Comparison of ENCODE assay signal across 9 cellular contexts in genomic region chr16:67857547-67858233, GRCh38. TPM values are rescaled to one million over a fixed set of nuclear protein-coding genes. Genes with fewer than 3 reads are reported as not detected.
DNase-seq lines count a peak whose midpoint lies in the region; ATAC-seq and TF ChIP-seq lines count a peak whose summit lies in the region.
"Had no signal": no experiment of that assay in that cellular context is flagged by ENCODE, and none has a peak within 500 bp of the region (broad histone marks: within the 10 kb centered on the region; RNA-seq: fewer than 3 reads in every experiment).

No MANE protein-coding gene starts in this region.

- H3K27ac Mint-ChIP-seq in CD4-positive, CD25-positive, alpha-beta regulatory T cell = peak overlapping the region; percentile 72 to 79 (median 75)
- H3K27ac Mint-ChIP-seq in activated CD8-positive, alpha-beta T cell treated with anti-CD3 and anti-CD28 coated beads, Interleukin-2, amount 10 ng/mL, durations not matched to agents 7 days and 5 days = no peak overlapping the region

- H3K27me3 ChIP-seq in CD4-positive, CD25-positive, alpha-beta regulatory T cell (ENCODE audit: control insufficient read depth, insufficient read depth, low read length) = no peaks in the 10 kb centered on the region
- H3K27me3 ChIP-seq in HUES48 (ENCODE audit: control insufficient read depth, insufficient read depth, low read length) (no peaks in the 10 kb centered on the region), parathyroid adenoma (ENCODE audit: control insufficient read depth, insufficient read depth, low read length) (no peaks in the 10 kb centered on the region)

- no peak overlapping the region for H2AFZ ChIP-seq in parathyroid adenoma

- H3K36me3 ChIP-seq in CD4-positive, CD25-positive, alpha-beta regulatory T cell (ENCODE audit: control insufficient read depth, insufficient read depth, low read length) = no peaks in the 10 kb centered on the region
- H3K36me3 ChIP-seq in HUES48 (ENCODE audit: control insufficient read depth, insufficient read depth, low read length) = peaks cover 33% of the 10 kb centered on the region
- H3K36me3 ChIP-seq in parathyroid adenoma (ENCODE audit: control insufficient read depth, insufficient read depth, low read length) = no peaks in the 10 kb centered on the region

- TF ChIP-seq CTCF in parathyroid adenoma (IDR thresholded peaks at IDR 0.05) = no peak

- H3K4me1 Mint-ChIP-seq in CD4-positive, CD25-positive, alpha-beta regulatory T cell = peaks cover 4 to 47% (median 20%) of the 10 kb centered on the region in 4 donors
- H3K4me1 Mint-ChIP-seq in activated CD8-positive, alpha-beta T cell treated with anti-CD3 and anti-CD28 coated beads, Interleukin-2, amount 10 ng/mL, durations not matched to agents 7 days and 5 days (ENCODE audit: low read depth) = peaks cover 16% of the 10 kb centered on the region

- no peaks in the 10 kb centered on the region for H3K4me1 ChIP-seq in CD4-positive, CD25-positive, alpha-beta regulatory T cell (ENCODE audit: control insufficient read depth, insufficient read depth, low read length, poor library complexity, severe bottlenecking)
- H3K4me1 ChIP-seq in HUES48 (ENCODE audit: control insufficient read depth, insufficient read depth, low read length) (peaks cover 30% of the 10 kb centered on the region), parathyroid adenoma (peaks cover 14% of the 10 kb centered on the region)
- H3K4me1 ChIP-seq: HAP-1 had no signal

- POLR2A ChIA-PET in activated CD8-positive, alpha-beta T cell treated with anti-CD3 and anti-CD28 coated beads, Interleukin-2, amount 10 ng/mL, durations not matched to agents 7 days and 5 days (lab: Charles Lee) = no interaction called here

- no peak overlapping the region for H3K4me2 ChIP-seq in parathyroid adenoma (ENCODE audit: low read length)

- no peaks in the 10 kb centered on the region for H3K27me3 Mint-ChIP-seq in CD4-positive, CD25-positive, alpha-beta regulatory T cell
- no peaks in the 10 kb centered on the region for H3K27me3 Mint-ChIP-seq in activated CD8-positive, alpha-beta T cell treated with anti-CD3 and anti-CD28 coated beads, Interleukin-2, amount 10 ng/mL, durations not matched to agents 7 days and 5 days (ENCODE audit: low read depth)

- no peak for DNase-seq in CD4-positive, CD25-positive, alpha-beta regulatory T cell
- no peak for DNase-seq in activated CD8-positive, alpha-beta T cell treated with anti-CD3 and anti-CD28 coated beads, Interleukin-2, amount 10 ng/mL, durations not matched to agents 7 days and 5 days
- DNase-seq in foreskin melanocyte = peak; percentile 53
- no peak for DNase-seq in activated naive CD4-positive, alpha-beta T cell treated with anti-CD3 and anti-CD28 coated beads, Interleukin-2, amount 50 U/mL, for 16 hours

- no peaks in the 10 kb centered on the region for H3K9me3 Mint-ChIP-seq in CD4-positive, CD25-positive, alpha-beta regulatory T cell
- no peaks in the 10 kb centered on the region for H3K9me3 Mint-ChIP-seq in activated CD8-positive, alpha-beta T cell treated with anti-CD3 and anti-CD28 coated beads, Interleukin-2, amount 10 ng/mL, durations not matched to agents 7 days and 5 days (ENCODE audit: insufficient read depth)

- peak overlapping the region; percentile 11; the same call in 1 of the 2 replicates for H3K9ac ChIP-seq in HUES48 (ENCODE audit: low read depth, low read length)
- H3K9ac ChIP-seq in parathyroid adenoma = no peak overlapping the region

- H3K4me3 ChIP-seq in CD4-positive, CD25-positive, alpha-beta regulatory T cell (ENCODE audit: low read depth, low read length) = no peak overlapping the region
- peak overlapping the region; percentile 34 for H3K4me3 ChIP-seq in HUES48 (ENCODE audit: low read depth, low read length)
- no peak overlapping the region for H3K4me3 ChIP-seq in parathyroid adenoma (ENCODE audit: low read depth, low read length)
- H3K4me3 ChIP-seq: HAP-1 had no signal

- H3K9me3 ChIP-seq in CD4-positive, CD25-positive, alpha-beta regulatory T cell (ENCODE audit: control insufficient read depth in 2 of 2, low read length in 2 of 2) = no peaks in the 10 kb centered on the region
- H3K9me3 ChIP-seq in HUES48 (ENCODE audit: control insufficient read depth, insufficient read depth, low read length) = no peaks in the 10 kb centered on the region
- no peaks in the 10 kb centered on the region for H3K9me3 ChIP-seq in parathyroid adenoma (ENCODE audit: control insufficient read depth, low read length)
- H3K9me3 ChIP-seq: HAP-1 had no signal

- H3K27ac ChIP-seq in CD4-positive, CD25-positive, alpha-beta regulatory T cell (ENCODE audit: insufficient read depth, low read length, poor library complexity, severe bottlenecking) = no peak overlapping the region
- H3K27ac ChIP-seq in HUES48 (ENCODE audit: low read depth, low read length) (peak overlapping the region; percentile 87), parathyroid adenoma (peak overlapping the region; percentile 62)

- peaks cover 69% of the 10 kb centered on the region for H3K79me2 ChIP-seq in parathyroid adenoma

- H3K4me3 Mint-ChIP-seq in CD4-positive, CD25-positive, alpha-beta regulatory T cell = peak overlapping the region in 2 of 4 donors; percentile 28 to 75
- no peak overlapping the region for H3K4me3 Mint-ChIP-seq in activated CD8-positive, alpha-beta T cell treated with anti-CD3 and anti-CD28 coated beads, Interleukin-2, amount 10 ng/mL, durations not matched to agents 7 days and 5 days

- peaks cover 9% of the 10 kb centered on the region for H3K36me3 Mint-ChIP-seq in CD4-positive, CD25-positive, alpha-beta regulatory T cell
- H3K36me3 Mint-ChIP-seq in activated CD8-positive, alpha-beta T cell treated with anti-CD3 and anti-CD28 coated beads, Interleukin-2, amount 10 ng/mL, durations not matched to agents 7 days and 5 days (ENCODE audit: low read depth) = peaks cover 11% of the 10 kb centered on the region

- CTCF ChIA-PET in activated CD8-positive, alpha-beta T cell treated with anti-CD3 and anti-CD28 coated beads, Interleukin-2, amount 10 ng/mL, durations not matched to agents 7 days and 5 days (lab: Charles Lee) = interaction anchor here (0.6 kb wide), 1 partner anchor 26 kb away, joined by 3 read pairs; no protein-coding TSS in a partner anchor

- ATAC-seq in CD4-positive, CD25-positive, alpha-beta regulatory T cell (ENCODE audit: low read depth in 2 of 2) = peak; percentile 71 to 74
- ATAC-seq in activated CD8-positive, alpha-beta T cell treated with anti-CD3 and anti-CD28 coated beads, Interleukin-2, amount 10 ng/mL, durations not matched to agents 7 days and 5 days = peak; percentile 72
- ATAC-seq in HG03097 (IDR thresholded peaks at IDR 0.05; ENCODE audit: low FRiP score, unreplicated experiment) (no peak), HG03280 (IDR thresholded peaks at IDR 0.05; ENCODE audit: unreplicated experiment) (no peak)

RNA-seq across cellular contexts. Expression of gene CENPT, which starts 10.2 kb away (rescaled TPM):
- 79.9 TPM for total RNA-seq in CD4-positive, CD25-positive, alpha-beta regulatory T cell
- polyA plus RNA-seq in CD4-positive, CD25-positive, alpha-beta regulatory T cell = 10 to 100 TPM; 13.5 to 17.1 (median 14.6) TPM
- total RNA-seq in activated CD8-positive, alpha-beta T cell treated with anti-CD3 and anti-CD28 coated beads, Interleukin-2, amount 10 ng/mL, durations not matched to agents 7 days and 5 days = 10 to 100 TPM; 58.9 to 63.6 TPM

RNA-seq across cellular contexts. Expression of gene NUTF2, which starts 11.0 kb away (rescaled TPM):
- 48.5 TPM for total RNA-seq in CD4-positive, CD25-positive, alpha-beta regulatory T cell
- 100 to 1,000 TPM; 115 to 158 (median 131) TPM for polyA plus RNA-seq in CD4-positive, CD25-positive, alpha-beta regulatory T cell
- total RNA-seq in activated CD8-positive, alpha-beta T cell treated with anti-CD3 and anti-CD28 coated beads, Interleukin-2, amount 10 ng/mL, durations not matched to agents 7 days and 5 days = 100 to 1,000 TPM; 125 to 134 TPM

RNA-seq across cellular contexts. Expression of gene EDC4, which starts 15.2 kb away (rescaled TPM):
- total RNA-seq in CD4-positive, CD25-positive, alpha-beta regulatory T cell = 103 TPM
- polyA plus RNA-seq in CD4-positive, CD25-positive, alpha-beta regulatory T cell = 10 to 100 TPM; 24.7 to 42.3 (median 33.8) TPM
- 100 to 1,000 TPM; 111 to 113 TPM for total RNA-seq in activated CD8-positive, alpha-beta T cell treated with anti-CD3 and anti-CD28 coated beads, Interleukin-2, amount 10 ng/mL, durations not matched to agents 7 days and 5 days

RNA-seq across cellular contexts. Expression of gene THAP11, which starts 15.6 kb away (rescaled TPM):
- total RNA-seq in CD4-positive, CD25-positive, alpha-beta regulatory T cell = 32.2 TPM
- 100 to 1,000 TPM; 132 to 166 (median 141) TPM for polyA plus RNA-seq in CD4-positive, CD25-positive, alpha-beta regulatory T cell
- total RNA-seq in activated CD8-positive, alpha-beta T cell treated with anti-CD3 and anti-CD28 coated beads, Interleukin-2, amount 10 ng/mL, durations not matched to agents 7 days and 5 days = 10 to 100 TPM; 50.2 to 52.4 TPM

RNA-seq across cellular contexts. Expression of gene NRN1L, which starts 27.0 kb away (rescaled TPM):
- total RNA-seq in CD4-positive, CD25-positive, alpha-beta regulatory T cell = 2.7 TPM
- polyA plus RNA-seq in CD4-positive, CD25-positive, alpha-beta regulatory T cell = under 1 TPM in 2 of 4 donors, not detected in 2; 0.37 to 0.65 TPM
- 1 to 10 TPM; 1.2 to 1.4 TPM for total RNA-seq in activated CD8-positive, alpha-beta T cell treated with anti-CD3 and anti-CD28 coated beads, Interleukin-2, amount 10 ng/mL, durations not matched to agents 7 days and 5 days

Comparison
In these comparisons a context has a peak if more than half of its experiments do, and no peak if none do; other contexts are left out.
1. ATAC-seq: peak in CD4-positive, CD25-positive, alpha-beta regulatory T cell (2 of 2) and activated CD8-positive, alpha-beta T cell treated with anti-CD3 and anti-CD28 coated beads, Interleukin-2, amount 10 ng/mL, durations not matched to agents 7 days and 5 days (single experiment); none in HG03097 (single experiment) and HG03280 (single experiment).